11 cellular contexts compared by ENCODE assay signal in the genomic region with DNA sequence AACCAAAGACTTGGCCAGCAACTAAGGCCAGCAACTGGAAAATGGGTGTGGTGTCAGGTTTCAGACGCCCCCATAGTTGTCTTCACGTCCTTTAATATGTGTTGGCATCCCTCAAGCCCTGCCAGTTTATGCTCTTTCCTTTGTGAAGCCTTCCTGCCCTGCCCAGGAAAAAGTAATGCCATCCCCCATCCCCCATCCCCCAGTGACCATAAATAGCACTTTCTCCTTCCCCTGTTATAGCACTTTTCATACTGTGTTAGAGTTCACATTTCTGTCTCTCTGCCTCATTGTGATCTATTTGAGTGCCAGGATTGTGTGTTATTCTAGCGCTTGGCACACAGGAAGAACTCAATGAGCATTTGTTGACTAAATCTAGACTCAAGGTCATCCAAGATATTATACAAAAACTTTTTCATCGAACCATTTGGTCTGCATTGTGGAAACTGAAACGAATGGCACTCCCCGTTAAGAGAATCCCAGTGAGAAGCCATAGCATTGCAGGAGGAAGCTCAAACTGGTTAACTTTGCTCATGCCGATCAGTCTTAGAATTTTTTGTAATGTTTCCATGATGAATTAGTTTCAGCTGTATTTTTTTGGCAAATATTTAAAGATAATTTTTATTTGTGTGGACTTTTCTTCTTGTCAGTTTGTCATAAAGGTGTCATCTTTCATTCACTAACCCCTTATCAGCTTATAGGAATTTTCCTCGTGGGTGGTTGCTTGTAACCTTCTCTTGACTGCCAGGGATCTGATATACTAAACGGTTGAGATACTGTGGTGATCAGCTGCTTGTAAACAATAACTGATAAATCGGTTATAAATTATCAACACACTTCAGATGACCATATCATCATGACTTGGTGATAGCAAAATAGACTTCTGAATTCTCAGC. TPM values are rescaled to one million over a fixed set of nuclear protein-coding genes. Genes with fewer than 3 reads are reported as not detected.
DNase-seq lines count a peak whose midpoint lies in the region; ATAC-seq and TF ChIP-seq lines count a peak whose summit lies in the region.
"Had no signal": no experiment of that assay in that cellular context is flagged by ENCODE, and none has a peak within 500 bp of the region (broad histone marks: within the 10 kb centered on the region; RNA-seq: fewer than 3 reads in every experiment).

No MANE protein-coding gene starts in this region.

- H3K9me3 ChIP-seq in adipocyte (ENCODE audit: control insufficient read depth, low read length) (no peaks in the 10 kb centered on the region), stomach (no peaks in the 10 kb centered on the region)
- H3K9me3 ChIP-seq: adrenal gland had no signal

- peak overlapping the region; percentile 77 for H3K9ac ChIP-seq in adipocyte (ENCODE audit: low read length)

- 36 to 50% (median 44%) methylated on average over 10 of the region's 10 CpGs for WGBS in stomach, 5 donors

- CTCF ChIA-PET in HEK293T (lab: Yijun Ruan, JAX) (interaction anchor here (0.5 to 1.3 kb wide), 3 partner anchors 13 to 136 kb away, joined by 3 read pairs; no protein-coding TSS in a partner anchor), GM10248 (lab: Yijun Ruan, JAX) (interaction anchor here (0.8 to 1.4 kb wide), 4 partner anchors 16 to 408 kb away, joined by 3 to 4 read pairs (median 3); partner anchors contain the start of gene CRIM1)

- TF ChIP-seq CTCF in stomach (IDR thresholded peaks at IDR 0.05): no peak
- TF ChIP-seq CTCF in GM10248 (IDR thresholded peaks at IDR 0.05; ENCODE audit: control extremely low read depth, extremely low read depth, low read depth, missing control alignments): no peak

- DNase-seq in HEK293T (ENCODE audit: extremely low spot score): no peak
- DNase-seq in adipocyte (ENCODE audit: low read depth): peak; percentile 63
- DNase-seq in iris pigment epithelial cell (ENCODE audit: low read depth): peak; percentile 58
- no peak for DNase-seq in stomach
- no peak for DNase-seq in left lobe of liver (ENCODE audit: low spot score)
- DNase-seq in GM10248 (ENCODE audit: extremely low spot score): no peak
- no peak for DNase-seq in activated effector memory CD4-positive, alpha-beta T cell treated with Interleukin-2 at 50 U/mL for 16 hours
- DNase-seq in NCI-H748 treated with DMSO at 0.1 percent for 48 hours (lab: John Stamatoyannopoulos, UW): no peak
- DNase-seq: activated CD4-positive, alpha-beta T cell treated with anti-CD3 and anti-CD28 coated beads for 1 hour; retina had no signal

- peaks cover 84% of the 10 kb centered on the region for H3K4me1 ChIP-seq in adipocyte (ENCODE audit: control insufficient read depth, insufficient read depth, low read length)
- peaks cover 41 to 95% (median 83%) of the 10 kb centered on the region in 4 donors for H3K4me1 ChIP-seq in stomach

- H3K36me3 ChIP-seq in adipocyte (ENCODE audit: control insufficient read depth, insufficient read depth, low read length, severe bottlenecking): peaks cover 9% of the 10 kb centered on the region
- H3K36me3 ChIP-seq in stomach: no peaks in the 10 kb centered on the region
- H3K36me3 ChIP-seq: adrenal gland had no signal

- POLR2A ChIA-PET in HEK293T (lab: Yijun Ruan, JAX): no interaction called here
- POLR2A ChIA-PET in GM10248 (lab: Yijun Ruan, JAX): no interaction called here

- no peak for TF ChIP-seq POLR2A in stomach (IDR thresholded peaks at IDR 0.05)

- no peak for TF ChIP-seq EP300 in stomach (IDR thresholded peaks at IDR 0.05)

- H3K27me3 ChIP-seq in adipocyte (replicated peaks; ENCODE audit: control insufficient read depth, insufficient read depth, low read length) (no peaks in the 10 kb centered on the region), stomach (no peaks in the 10 kb centered on the region)
- H3K27me3 ChIP-seq: adrenal gland had no signal

- H3K27ac ChIP-seq in stomach: peak overlapping the region in 4 of 5 donors; percentile 15 to 77 (median 30)

- intact Hi-C loops in stomach (cut with DNase I; ENCODE audit: low total_unique reads): no loop called here

- no peak for ATAC-seq in left lobe of liver

- H3K4me3 ChIP-seq in adipocyte (ENCODE audit: low read length) (peak overlapping the region; percentile 71), stomach (no peak overlapping the region)

TF ChIP-seq in HEK293T, 16 proteins besides CTCF, POLR2A, EP300 and RAD21:
- TF ChIP-seq, protein P1, sequence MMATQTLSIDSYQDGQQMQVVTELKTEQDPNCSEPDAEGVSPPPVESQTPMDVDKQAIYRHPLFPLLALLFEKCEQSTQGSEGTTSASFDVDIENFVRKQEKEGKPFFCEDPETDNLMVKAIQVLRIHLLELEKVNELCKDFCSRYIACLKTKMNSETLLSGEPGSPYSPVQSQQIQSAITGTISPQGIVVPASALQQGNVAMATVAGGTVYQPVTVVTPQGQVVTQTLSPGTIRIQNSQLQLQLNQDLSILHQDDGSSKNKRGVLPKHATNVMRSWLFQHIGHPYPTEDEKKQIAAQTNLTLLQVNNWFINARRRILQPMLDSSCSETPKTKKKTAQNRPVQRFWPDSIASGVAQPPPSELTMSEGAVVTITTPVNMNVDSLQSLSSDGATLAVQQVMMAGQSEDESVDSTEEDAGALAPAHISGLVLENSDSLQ (IDR thresholded peaks at IDR 0.05): peak; percentile 55
- 0 out of 2 replicates have a peak, but pooled peaks have one; percentile 16 for TF ChIP-seq CTBP1 (IDR thresholded peaks at IDR 0.05; ENCODE audit: borderline replicate concordance)
- no peak for TF ChIP-seq NFRKB (IDR thresholded peaks at IDR 0.05)
TF ChIP-seq in HEK293T: peak in this region for 2.

RNA-seq across cellular contexts. Expression of gene CRIM1, which starts 15.7 kb away (rescaled TPM):
- total RNA-seq in stomach: 100 to 1,000 TPM in 3 of 5 donors, 10 to 100 TPM in 2; 46.5 to 158 (median 104) TPM
- polyA plus RNA-seq in stomach: 1 to 10 TPM; 3.1 to 7.0 (median 6.7) TPM
- total RNA-seq in left lobe of liver: 7.1 TPM

Comparison
In these comparisons a context has a peak if more than half of its experiments do, and no peak if none do; other contexts are left out.
1. DNase-seq: peak in adipocyte (single experiment) and iris pigment epithelial cell (single experiment); none in HEK293T (single experiment), stomach (single experiment), left lobe of liver (single experiment), GM10248 (single experiment), activated effector memory CD4-positive, alpha-beta T cell treated with Interleukin-2 at 50 U/mL for 16 hours (single experiment) and NCI-H748 treated with DMSO at 0.1 percent for 48 hours (single experiment).